In genomic region chr4:88320174-88320779, GRCh38 we compare ENCODE assay signal across 8 cellular contexts. TPM values are rescaled to one million over a fixed set of nuclear protein-coding genes. Genes with fewer than 3 reads are reported as not detected.
DNase-seq lines count a peak whose midpoint lies in the region; ATAC-seq and TF ChIP-seq lines count a peak whose summit lies in the region.

No MANE protein-coding gene starts in this region.

- no peaks in the 10 kb centered on the region for H3K9me3 Mint-ChIP-seq in CD8-positive, alpha-beta memory T cell
- no peaks in the 10 kb centered on the region for H3K9me3 Mint-ChIP-seq in dendritic cell treated with granulocyte-macrophage colony-stimulating factor and Interleukin-4, amounts not matched to agents 40 ng/mL and 50 ng/mL, for 4 days
- peaks cover 5% of the 10 kb centered on the region for H3K9me3 Mint-ChIP-seq in type B pancreatic cell

- CTCF ChIA-PET in CD8-positive, alpha-beta memory T cell (lab: Charles Lee): interaction anchor here (1.3 to 1.5 kb wide), 2 partner anchors 36 to 137 kb away, joined by 3 to 5 read pairs; partner anchors contain the start of genes HERC5 and PPM1K

- ATAC-seq in GM19463 (IDR thresholded peaks at IDR 0.05; ENCODE audit: unreplicated experiment) (peak; percentile 39), HG03457 (IDR thresholded peaks at IDR 0.05; ENCODE audit: unreplicated experiment) (peak; percentile 40)

- peaks cover 10% of the 10 kb centered on the region for H3K4me1 ChIP-seq in CD8-positive, alpha-beta memory T cell (ENCODE audit: insufficient read depth, low read length)

- no peaks in the 10 kb centered on the region for H3K27me3 Mint-ChIP-seq in CD8-positive, alpha-beta memory T cell
- H3K27me3 Mint-ChIP-seq in dendritic cell treated with granulocyte-macrophage colony-stimulating factor and Interleukin-4, amounts not matched to agents 40 ng/mL and 50 ng/mL, for 4 days: no peaks in the 10 kb centered on the region
- no peaks in the 10 kb centered on the region for H3K27me3 Mint-ChIP-seq in type B pancreatic cell

- no peak for TF ChIP-seq CTCF in type B pancreatic cell (conservative IDR thresholded peaks at IDR 0.05)

- H3K4me3 Mint-ChIP-seq in CD8-positive, alpha-beta memory T cell: peak overlapping the region in 6 of 7 donors; percentile 39 to 84 (median 80)
- no peak overlapping the region for H3K4me3 Mint-ChIP-seq in dendritic cell treated with granulocyte-macrophage colony-stimulating factor and Interleukin-4, amounts not matched to agents 40 ng/mL and 50 ng/mL, for 4 days
- H3K4me3 Mint-ChIP-seq in type B pancreatic cell: peak overlapping the region; percentile 48

- no peaks in the 10 kb centered on the region for H3K36me3 ChIP-seq in CD8-positive, alpha-beta memory T cell (ENCODE audit: insufficient read depth, low read length)

- H3K27ac Mint-ChIP-seq in CD8-positive, alpha-beta memory T cell: peak overlapping the region; percentile 55 to 96 (median 92)
- H3K27ac Mint-ChIP-seq in dendritic cell treated with granulocyte-macrophage colony-stimulating factor and Interleukin-4, amounts not matched to agents 40 ng/mL and 50 ng/mL, for 4 days: peak overlapping the region; percentile 95
- H3K27ac Mint-ChIP-seq in type B pancreatic cell: peak overlapping the region; percentile 83

- peaks cover 20 to 24% (median 23%) of the 10 kb centered on the region in 3 donors for H3K4me1 Mint-ChIP-seq in CD8-positive, alpha-beta memory T cell
- peaks cover 27% of the 10 kb centered on the region for H3K4me1 Mint-ChIP-seq in dendritic cell treated with granulocyte-macrophage colony-stimulating factor and Interleukin-4, amounts not matched to agents 40 ng/mL and 50 ng/mL, for 4 days (ENCODE audit: low read depth)
- H3K4me1 Mint-ChIP-seq in type B pancreatic cell (ENCODE audit: unreplicated experiment): peaks cover 16% of the 10 kb centered on the region

- intact Hi-C loops in dendritic cell treated with granulocyte-macrophage colony-stimulating factor and Interleukin-4, amounts not matched to agents 40 ng/mL and 50 ng/mL, for 4 days (cut with micrococcal nuclease): loop anchor here (2.0 kb wide), 1 partner anchor 35 kb away; the partner anchor contains the start of gene PPM1K

- peak overlapping the region; percentile 37 for H3K4me3 ChIP-seq in CD8-positive, alpha-beta memory T cell (ENCODE audit: low read length)

- no peaks in the 10 kb centered on the region for H3K9me3 ChIP-seq in CD8-positive, alpha-beta memory T cell (ENCODE audit: low read length)

- no peak overlapping the region for H3K27ac ChIP-seq in CD8-positive, alpha-beta memory T cell (ENCODE audit: low read depth, low read length)

- no peaks in the 10 kb centered on the region for H3K27me3 ChIP-seq in CD8-positive, alpha-beta memory T cell (ENCODE audit: insufficient read depth, low read length, poor library complexity, severe bottlenecking)

- H3K36me3 Mint-ChIP-seq in CD8-positive, alpha-beta memory T cell: peaks cover 0 to 6% (median 0%) of the 10 kb centered on the region in 3 donors
- no peaks in the 10 kb centered on the region for H3K36me3 Mint-ChIP-seq in dendritic cell treated with granulocyte-macrophage colony-stimulating factor and Interleukin-4, amounts not matched to agents 40 ng/mL and 50 ng/mL, for 4 days (ENCODE audit: low read depth)
- no peaks in the 10 kb centered on the region for H3K36me3 Mint-ChIP-seq in type B pancreatic cell

- POLR2A ChIA-PET in CD8-positive, alpha-beta memory T cell (lab: Charles Lee): interaction anchor here (3.0 kb wide), 1 partner anchor 36 kb away, joined by 19 read pairs; the partner anchor contains the start of gene PPM1K

- DNase-seq in CD8-positive, alpha-beta memory T cell: no peak
- DNase-seq in type B pancreatic cell (ENCODE audit: extremely low spot score, unreplicated experiment): no peak
- no peak for DNase-seq in NCI-H2227 (lab: John Stamatoyannopoulos, UW; ENCODE audit: unreplicated experiment)
- no peak for DNase-seq in NCI-H1436 treated with DMSO at 0.1 percent for 48 hours (lab: John Stamatoyannopoulos, UW)
- no peak for DNase-seq in stimulated activated CD4-positive, alpha-beta T cell treated with anti-CD3 and anti-CD28 coated beads, Interleukin-15, amount 100 ng/mL, for 24 hours

RNA-seq across cellular contexts. Expression of gene PPM1K, which starts 35.9 kb away (rescaled TPM):
- total RNA-seq in CD8-positive, alpha-beta memory T cell: 10 to 100 TPM; 38.2 to 44.3 TPM
- 81.9 TPM for polyA plus RNA-seq in CD8-positive, alpha-beta memory T cell
- 23.2 and 24.8 TPM in 2 replicates for total RNA-seq in type B pancreatic cell (ENCODE audit: low replicate concordance)

RNA-seq across cellular contexts. Expression of gene HERC6, which starts 58.4 kb away (rescaled TPM):
- 1 to 10 TPM; 3.7 to 5.4 TPM for total RNA-seq in CD8-positive, alpha-beta memory T cell
- polyA plus RNA-seq in CD8-positive, alpha-beta memory T cell: 27.0 TPM
- 13.1 and 30.8 TPM in 2 replicates for total RNA-seq in type B pancreatic cell (ENCODE audit: low replicate concordance)
